In the genomic region with DNA sequence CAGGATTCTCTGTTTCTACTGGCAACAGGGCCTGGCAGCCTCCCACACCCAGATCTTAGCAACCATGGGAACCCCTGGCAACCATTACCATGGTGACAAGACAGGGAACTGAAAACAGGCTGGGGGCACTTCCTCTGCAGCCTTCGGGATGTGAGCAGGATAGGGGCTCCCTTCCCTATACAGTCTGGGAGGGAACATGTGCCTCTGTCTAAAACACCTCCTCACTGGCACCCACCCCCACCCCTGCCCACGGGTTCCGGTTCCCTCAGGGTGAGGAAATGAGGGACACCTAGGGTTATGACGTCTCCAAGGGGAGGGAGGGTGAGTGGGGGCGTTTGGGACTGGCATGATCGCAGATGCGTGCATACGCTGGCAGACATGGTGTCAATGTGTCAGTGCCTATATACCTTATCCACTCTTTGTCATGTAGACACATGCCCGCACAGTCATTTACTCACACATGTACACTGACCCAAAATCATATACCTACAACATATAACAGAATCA, we compare ENCODE assay signal across 9 cellular contexts.
DNase-seq lines count a peak whose midpoint lies in the region; ATAC-seq, FAIRE-seq and TF ChIP-seq lines count a peak whose summit lies in the region.
"Had no signal": no experiment of that assay in that cellular context is flagged by ENCODE, and none has a peak within 500 bp of the region (broad histone marks: within the 10 kb centered on the region; RNA-seq: fewer than 3 reads in every experiment).

No MANE protein-coding gene starts in this region.

- no peak for FAIRE-seq in H54 (lab: Jason Lieb, UNC)
- FAIRE-seq: islet of Langerhans had no signal

- no peak for ATAC-seq in GM21447 (IDR thresholded peaks at IDR 0.05; ENCODE audit: unreplicated experiment)

- DNase-seq in stimulated activated CD4-positive, alpha-beta T cell treated with anti-CD3 and anti-CD28 coated beads, Interleukin-12 subunit alpha, Interleukin-12 subunit beta, amount 100 ng/mL, for 4 hours = peak; percentile 43
- DNase-seq in stimulated activated CD4-positive, alpha-beta T cell treated with anti-CD3 and anti-CD28 coated beads, Interleukin-2, amount 100 ng/mL, for 48 hours = no peak
- peak; percentile 34 for DNase-seq in activated CD4-positive, alpha-beta T cell treated with anti-CD3 and anti-CD28 coated beads for 1 hour
- DNase-seq in ecto neural progenitor cell (ENCODE audit: low spot score) = peak; percentile 71
- DNase-seq in stimulated activated CD4-positive, alpha-beta T cell treated with anti-CD3 and anti-CD28 coated beads, TNF-alpha, amount 100 ng/mL, for 4 hours (ENCODE audit: low read depth in 3 of 3) = peak in 2 of 3 experiments; percentile 67 to 70
- no peak for DNase-seq in GM03348 (ENCODE audit: low spot score)
- no peak for DNase-seq in H54 (ENCODE audit: insufficient read length, low spot score)

- TF ChIP-seq POLR2A in H54 (IDR thresholded peaks at IDR 0.05; ENCODE audit: low read depth, low read length) = no peak

Comparison
In these comparisons a context has a peak if more than half of its experiments do, and no peak if none do; other contexts are left out.
1. DNase-seq: peak in stimulated activated CD4-positive, alpha-beta T cell treated with anti-CD3 and anti-CD28 coated beads, Interleukin-12 subunit alpha, Interleukin-12 subunit beta, amount 100 ng/mL, for 4 hours (single experiment), activated CD4-positive, alpha-beta T cell treated with anti-CD3 and anti-CD28 coated beads for 1 hour (single experiment), ecto neural progenitor cell (single experiment) and stimulated activated CD4-positive, alpha-beta T cell treated with anti-CD3 and anti-CD28 coated beads, TNF-alpha, amount 100 ng/mL, for 4 hours (2 of 3); none in stimulated activated CD4-positive, alpha-beta T cell treated with anti-CD3 and anti-CD28 coated beads, Interleukin-2, amount 100 ng/mL, for 48 hours (0 of 2), GM03348 (single experiment) and H54 (single experiment).